In genomic region chr18:57052173-57052572, GRCh38 we compare ENCODE assay signal across 14 cellular contexts.
DNase-seq lines count a peak whose midpoint lies in the region; ATAC-seq and TF ChIP-seq lines count a peak whose summit lies in the region.
"Had no signal": no experiment of that assay in that cellular context is flagged by ENCODE, and none has a peak within 500 bp of the region (broad histone marks: within the 10 kb centered on the region; RNA-seq: fewer than 3 reads in every experiment).

No MANE protein-coding gene starts in this region.

- TF ChIP-seq CTCF in foreskin keratinocyte (conservative IDR thresholded peaks at IDR 0.05): peak; percentile 13

- no peaks in the 10 kb centered on the region for H3K27me3 ChIP-seq in foreskin keratinocyte

- H3K27ac ChIP-seq in foreskin keratinocyte: no peak overlapping the region
- H3K27ac ChIP-seq: 22Rv1 had no signal

- peak; percentile 53 for ATAC-seq in GM19372 (IDR thresholded peaks at IDR 0.05; ENCODE audit: low read depth, unreplicated experiment)
- ATAC-seq in HG03571 (IDR thresholded peaks at IDR 0.05; ENCODE audit: unreplicated experiment): peak; percentile 35
- ATAC-seq in foreskin keratinocyte: no peak
- ATAC-seq: activated CD4-positive, alpha-beta T cell treated with anti-CD3 and anti-CD28 coated beads for 36 hours; left cardiac atrium; natural killer cell; sciatic nerve had no signal

- DNase-seq in DMS 273 (lab: John Stamatoyannopoulos, UW; ENCODE audit: unreplicated experiment): peak; percentile 21
- DNase-seq in DMS 273 treated with DMSO at 0.1 percent for 48 hours (lab: John Stamatoyannopoulos, UW): no peak
- DNase-seq in foreskin keratinocyte: no peak
- no peak for DNase-seq in superior temporal gyrus (ENCODE audit: extremely low spot score)
- no peak for DNase-seq in cerebellar cortex (ENCODE audit: low spot score)
- DNase-seq in NCI-H1105 (lab: John Stamatoyannopoulos, UW): no peak
- DNase-seq: activated CD4-positive, alpha-beta T cell treated with anti-CD3 and anti-CD28 coated beads for 36 hours; left cardiac atrium; natural killer cell; NCI-H146 had no signal

- H3K4me1 ChIP-seq in foreskin keratinocyte: no peaks in the 10 kb centered on the region
